In genomic region chr1:151006331-151007052, GRCh38 we compare ENCODE assay signal across 8 cellular contexts. TPM values are rescaled to one million over a fixed set of nuclear protein-coding genes. Genes with fewer than 3 reads are reported as not detected.
DNase-seq lines count a peak whose midpoint lies in the region; ATAC-seq, FAIRE-seq and TF ChIP-seq lines count a peak whose summit lies in the region.

A gene with protein sequence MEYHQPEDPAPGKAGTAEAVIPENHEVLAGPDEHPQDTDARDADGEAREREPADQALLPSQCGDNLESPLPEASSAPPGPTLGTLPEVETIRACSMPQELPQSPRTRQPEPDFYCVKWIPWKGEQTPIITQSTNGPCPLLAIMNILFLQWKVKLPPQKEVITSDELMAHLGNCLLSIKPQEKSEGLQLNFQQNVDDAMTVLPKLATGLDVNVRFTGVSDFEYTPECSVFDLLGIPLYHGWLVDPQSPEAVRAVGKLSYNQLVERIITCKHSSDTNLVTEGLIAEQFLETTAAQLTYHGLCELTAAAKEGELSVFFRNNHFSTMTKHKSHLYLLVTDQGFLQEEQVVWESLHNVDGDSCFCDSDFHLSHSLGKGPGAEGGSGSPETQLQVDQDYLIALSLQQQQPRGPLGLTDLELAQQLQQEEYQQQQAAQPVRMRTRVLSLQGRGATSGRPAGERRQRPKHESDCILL (minus strand): TSS chr1:151006902. CDS start chr1:151002617, 4,285 bp downstream.

- peak within 1 kb of the TSS; percentile 88 for H3K4me3 ChIP-seq in A549
- H3K4me3 ChIP-seq in heart right ventricle = peak within 1 kb of the TSS; percentile 52 to 84 (median 75)
- peak within 1 kb of the TSS; percentile 99 for H3K4me3 ChIP-seq in osteoblast (ENCODE audit: insufficient read depth, low read length)

- no peak for TF ChIP-seq EP300 in A549 (IDR thresholded peaks at IDR 0.05)

- peak; percentile 91 to 92 for ATAC-seq in A549
- ATAC-seq in heart right ventricle = peak; percentile 70 to 84 (median 78)
- no peak for ATAC-seq in GM18873 (IDR thresholded peaks at IDR 0.05; ENCODE audit: low FRiP score, unreplicated experiment)

- TF ChIP-seq RAD21 in A549 (conservative IDR thresholded peaks at IDR 0.05 in 1 of 2, IDR thresholded peaks at IDR 0.05 in 1 of 2) = peak; percentile 43 to 54; a peak in 4 of 5 replicates

- H3K27me3 ChIP-seq in heart right ventricle (no peaks in the 10 kb centered on the region), osteoblast (ENCODE audit: insufficient read depth, low read length) (no peaks in the 10 kb centered on the region)

- WGBS in A549 (ENCODE audit: missing lambda C conversion rate) = 8% methylated on average over 18 of the region's 18 CpGs
- 0 to 1% methylated on average over 18 of the region's 18 CpGs for WGBS in heart right ventricle, 2 donors

- H3K9me3 ChIP-seq in A549 (no peaks in the 10 kb centered on the region), heart right ventricle (no peaks in the 10 kb centered on the region), osteoblast (ENCODE audit: low read depth, low read length) (no peaks in the 10 kb centered on the region)

- DNase-seq in A549 (ENCODE audit: low read depth in 1 of 2, low spot score in 1 of 2) = peak; percentile 85 to 95
- peak; percentile 91 for DNase-seq in RPMI8226
- peak in 53 of 58 donors; percentile 19 to 91 (median 71) for DNase-seq in anterior cingulate cortex (lab: John Stamatoyannopoulos, UW)
- DNase-seq in heart right ventricle = peak; percentile 52 to 79
- peak; percentile 95 for DNase-seq in osteoblast (ENCODE audit: insufficient read length, low spot score, missing footprints)

- intact Hi-C loops in heart right ventricle (cut with DNase I) = loop anchor here in 3 of 10 donors (2.0 to 10.0 kb wide), 3 partner anchors 28 to 56 kb away; partner anchors contain the start of genes CDC42SE1 (in 1 of the 3) and MLLT11 (in 1 of the 3)

- no peak; the same call in none of the 2 replicates for TF ChIP-seq POLR2A in A549 (IDR thresholded peaks at IDR 0.05; ENCODE audit: low read length)

- TF ChIP-seq CTCF in A549 (IDR thresholded peaks at IDR 0.05) = peak; percentile 35; the same call in 2 of the 3 replicates
- TF ChIP-seq CTCF in GM12872 (IDR thresholded peaks at IDR 0.05; ENCODE audit: insufficient read depth, low read depth, low read length) = peak; percentile 65
- peak; percentile 38 for TF ChIP-seq CTCF in LNCAP (IDR thresholded peaks at IDR 0.05)
- peak in 8 of 9 donors; percentile 23 to 63 (median 50) for TF ChIP-seq CTCF in heart right ventricle (IDR thresholded peaks at IDR 0.05)
- peak; percentile 57 for TF ChIP-seq CTCF in osteoblast (IDR thresholded peaks at IDR 0.05; ENCODE audit: extremely low read depth, low read depth, low read length)

- H2AFZ ChIP-seq in osteoblast (ENCODE audit: low read length) = peak within 1 kb of the TSS; percentile 87

- CTCF ChIA-PET in A549 (lab: Yijun Ruan, JAX) = interaction anchor here (0.7 to 24.0 kb wide), 24 partner anchors 9 to 608 kb away, joined by 3 to 586 read pairs (median 4); partner anchors contain the start of genes ANXA9, C1orf56, CDC42SE1 and CERS2

- H3K36me3 ChIP-seq in heart right ventricle (peaks cover 0 to 12% (median 2%) of the 10 kb centered on the region in 9 donors), osteoblast (ENCODE audit: insufficient read depth, low read length) (no peaks in the 10 kb centered on the region)

- H3K4me2 ChIP-seq in A549 = peak within 1 kb of the TSS; percentile 90
- peak within 1 kb of the TSS; percentile 94 for H3K4me2 ChIP-seq in osteoblast (ENCODE audit: insufficient read depth, low read length)

- no peak for FAIRE-seq in A549 (lab: Jason Lieb, UNC)

- peaks cover 36% of the 10 kb centered on the region for H3K4me1 ChIP-seq in A549
- peaks cover 3 to 90% (median 77%) of the 10 kb centered on the region in 9 donors for H3K4me1 ChIP-seq in heart right ventricle
- H3K4me1 ChIP-seq in osteoblast (ENCODE audit: insufficient read depth, low read length) = peaks cover 39% of the 10 kb centered on the region

- H4K20me1 ChIP-seq in osteoblast (ENCODE audit: insufficient read depth, low read length) = no peaks in the 10 kb centered on the region

- H3K27ac ChIP-seq in A549 (peak within 1 kb of the TSS; percentile 77 to 95), heart right ventricle (peak within 1 kb of the TSS; percentile 79 to 96 (median 92)), osteoblast (ENCODE audit: low read depth, low read length) (peak within 1 kb of the TSS; percentile 91)

- POLR2A ChIA-PET in A549 (lab: Yijun Ruan, JAX) = interaction anchor here (0.5 to 1.7 kb wide), 9 partner anchors 25 to 438 kb away, joined by 3 to 8 read pairs (median 3); partner anchors contain the start of genes C1orf56, ENSA and MCL1

- H3K79me2 ChIP-seq in osteoblast (ENCODE audit: insufficient read depth, low read length) = peaks cover 30% of the 10 kb centered on the region

TF ChIP-seq in A549, 52 proteins besides CTCF, POLR2A, EP300 and RAD21:
- peak; percentile 26 for TF ChIP-seq MAFK (IDR thresholded peaks at IDR 0.05; ENCODE audit: partially characterized antibody)
- TF ChIP-seq ESRRA (IDR thresholded peaks at IDR 0.05; ENCODE audit: borderline replicate concordance, low read length) = no peak
- TF ChIP-seq, protein P1, sequence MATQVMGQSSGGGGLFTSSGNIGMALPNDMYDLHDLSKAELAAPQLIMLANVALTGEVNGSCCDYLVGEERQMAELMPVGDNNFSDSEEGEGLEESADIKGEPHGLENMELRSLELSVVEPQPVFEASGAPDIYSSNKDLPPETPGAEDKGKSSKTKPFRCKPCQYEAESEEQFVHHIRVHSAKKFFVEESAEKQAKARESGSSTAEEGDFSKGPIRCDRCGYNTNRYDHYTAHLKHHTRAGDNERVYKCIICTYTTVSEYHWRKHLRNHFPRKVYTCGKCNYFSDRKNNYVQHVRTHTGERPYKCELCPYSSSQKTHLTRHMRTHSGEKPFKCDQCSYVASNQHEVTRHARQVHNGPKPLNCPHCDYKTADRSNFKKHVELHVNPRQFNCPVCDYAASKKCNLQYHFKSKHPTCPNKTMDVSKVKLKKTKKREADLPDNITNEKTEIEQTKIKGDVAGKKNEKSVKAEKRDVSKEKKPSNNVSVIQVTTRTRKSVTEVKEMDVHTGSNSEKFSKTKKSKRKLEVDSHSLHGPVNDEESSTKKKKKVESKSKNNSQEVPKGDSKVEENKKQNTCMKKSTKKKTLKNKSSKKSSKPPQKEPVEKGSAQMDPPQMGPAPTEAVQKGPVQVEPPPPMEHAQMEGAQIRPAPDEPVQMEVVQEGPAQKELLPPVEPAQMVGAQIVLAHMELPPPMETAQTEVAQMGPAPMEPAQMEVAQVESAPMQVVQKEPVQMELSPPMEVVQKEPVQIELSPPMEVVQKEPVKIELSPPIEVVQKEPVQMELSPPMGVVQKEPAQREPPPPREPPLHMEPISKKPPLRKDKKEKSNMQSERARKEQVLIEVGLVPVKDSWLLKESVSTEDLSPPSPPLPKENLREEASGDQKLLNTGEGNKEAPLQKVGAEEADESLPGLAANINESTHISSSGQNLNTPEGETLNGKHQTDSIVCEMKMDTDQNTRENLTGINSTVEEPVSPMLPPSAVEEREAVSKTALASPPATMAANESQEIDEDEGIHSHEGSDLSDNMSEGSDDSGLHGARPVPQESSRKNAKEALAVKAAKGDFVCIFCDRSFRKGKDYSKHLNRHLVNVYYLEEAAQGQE (IDR thresholded peaks at IDR 0.05) = peak; percentile 36; the same call in 1 of the 2 replicates
- no peak for TF ChIP-seq HOXB5 (CRISPR knock-in tag; IDR thresholded peaks at IDR 0.05)
- TF ChIP-seq MYC (IDR thresholded peaks at IDR 0.05; ENCODE audit: borderline replicate concordance, low read length) = no peak
- TF ChIP-seq CHD4 (IDR thresholded peaks at IDR 0.05; ENCODE audit: borderline replicate concordance) = no peak
- TF ChIP-seq KDM5A (IDR thresholded peaks at IDR 0.05) = no peak
- TF ChIP-seq ZSCAN20 (CRISPR knock-in tag; IDR thresholded peaks at IDR 0.05) = no peak
- no peak for TF ChIP-seq CBX2 (IDR thresholded peaks at IDR 0.05; ENCODE audit: borderline replicate concordance, low read depth)
- TF ChIP-seq NPAS2 (CRISPR knock-in tag; IDR thresholded peaks at IDR 0.05; ENCODE audit: borderline replicate concordance) = no peak

RNA-seq across cellular contexts. Expression of the gene that starts here (rescaled TPM):
- polyA plus RNA-seq in A549 (2011; rRNA removed) = 5.2 and 7.9 TPM in 2 replicates
- 3.0 and 3.8 TPM in 2 replicates for polyA plus RNA-seq in A549 (2012; cell fraction: cytosol; rRNA removed)
- polyA plus RNA-seq in A549 (2012; cell fraction: nucleus; rRNA removed) = 7.3 and 8.9 TPM in 2 replicates
- 4.0 to 4.8 TPM (median 4.8 TPM) in 3 replicates for polyA plus RNA-seq in A549 (2017; fragmentation: RNase III; extraction: RNeasy Plus Mini Kit Qiagen cat#74134 plus additional on column Dnase treatment)
- polyA minus RNA-seq in A549 (2011; rRNA and poly(A)+ RNA removed) = 10.1 and 10.7 TPM in 2 replicates
- 10 to 100 TPM; 40.7 to 70.6 (median 55.7) TPM for total RNA-seq in heart right ventricle
- polyA plus RNA-seq in heart right ventricle = 10 to 100 TPM in 1 of 2 donors, 1 to 10 TPM in 1; 9.8 to 18.7 TPM
- 17.1 and 18.1 TPM in 2 replicates for total RNA-seq in osteoblast
